In genomic region chr13:46905249-46905648, GRCh38 we compare ENCODE assay signal across 10 cellular contexts. TPM values are rescaled to one million over a fixed set of nuclear protein-coding genes. Genes with fewer than 3 reads are reported as not detected.
DNase-seq lines count a peak whose midpoint lies in the region; ATAC-seq, FAIRE-seq and TF ChIP-seq lines count a peak whose summit lies in the region.
"Had no signal": no experiment of that assay in that cellular context is flagged by ENCODE, and none has a peak within 500 bp of the region (broad histone marks: within the 10 kb centered on the region; RNA-seq: fewer than 3 reads in every experiment).

No MANE protein-coding gene starts in this region.

- TF ChIP-seq CTCF in GM12865 (IDR thresholded peaks at IDR 0.05; ENCODE audit: insufficient read depth, low read depth, low read length, missing control alignments) (peak; percentile 39), GM12878 (IDR thresholded peaks at IDR 0.05 in 2 of 3, conservative IDR thresholded peaks at IDR 0.05 in 1 of 3; ENCODE audit: control insufficient read depth in 2 of 3, extremely low read depth in 1 of 3, insufficient read depth in 1 of 3, low read depth in 3 of 3, low read length in 3 of 3) (peak in 2 of 3 experiments; percentile 41 to 51; a peak in 3 of 6 replicates)

- H3K4me3 ChIP-seq in GM12865 (ENCODE audit: low read depth, low read length), result no peak overlapping the region
- no peak overlapping the region for H3K4me3 ChIP-seq in GM12878

- peak; percentile 65 for TF ChIP-seq RAD21 in GM12878 (IDR thresholded peaks at IDR 0.05; ENCODE audit: insufficient read depth, low read depth, low read length)

- RAD21 ChIA-PET in GM12878 (lab: Charles Lee; ENCODE audit: unreplicated experiment), result no interaction called here

- H3K4me1 ChIP-seq in GM12878 (ENCODE audit: control insufficient read depth, insufficient read depth, low read length), result no peaks in the 10 kb centered on the region

- POLR2A ChIA-PET in GM12878 (lab: Charles Lee), result no interaction called here

- SMC1A ChIA-PET in GM12878 (lab: Charles Lee; ENCODE audit: uncharacterized antibody, unreplicated experiment), result no interaction called here

- CTCF ChIA-PET in GM12878 (lab: Yijun Ruan, JAX), result no interaction called here

- peak; percentile 47; the same call in 1 of the 3 replicates for ATAC-seq in GM12878
- no peak for ATAC-seq in GM21717 (IDR thresholded peaks at IDR 0.05; ENCODE audit: unreplicated experiment)

- intact Hi-C loops in GM12878 (cut with micrococcal nuclease; ENCODE audit: unreplicated experiment), result no loop called here

- H3K9me3 ChIP-seq in GM12878 (replicated peaks; ENCODE audit: control insufficient read depth, insufficient read depth, low read length), result no peaks in the 10 kb centered on the region

- no peak for TF ChIP-seq EP300 in GM12878 (IDR thresholded peaks at IDR 0.05; ENCODE audit: borderline replicate concordance in 1 of 2, control insufficient read depth in 1 of 2, low read depth in 2 of 2, low read length in 2 of 2)

- in situ Hi-C loops in GM12878 (cut with MboI), result no loop called here

- no peaks in the 10 kb centered on the region for H3K36me3 ChIP-seq in GM12878 (ENCODE audit: control insufficient read depth in 2 of 2, insufficient read depth in 2 of 2, low read length in 1 of 2)

- BruUV-seq in GM12878 (replicated peaks; lab: Mats Ljungman, UMichigan), result no TSS peak

- H3K79me2 ChIP-seq in GM12878 (ENCODE audit: control insufficient read depth, insufficient read depth, low read length), result no peaks in the 10 kb centered on the region

- no peak overlapping the region for H3K9ac ChIP-seq in GM12878 (ENCODE audit: control insufficient read depth, insufficient read depth, low read length)

- no peaks in the 10 kb centered on the region for H3K27me3 ChIP-seq in GM12878 (replicated peaks in 1 of 2; ENCODE audit: control insufficient read depth in 2 of 2, insufficient read depth in 2 of 2, low read length in 1 of 2)

- H4K20me1 ChIP-seq in GM12878 (ENCODE audit: control insufficient read depth, insufficient read depth), result no peaks in the 10 kb centered on the region

- H2AFZ ChIP-seq in GM12878 (ENCODE audit: control insufficient read depth, low read depth, low read length), result no peak overlapping the region

- peak; percentile 50 for DNase-seq in GM12865 (ENCODE audit: low read depth)
- peak; percentile 34 to 36 for DNase-seq in Kasumi-1 (lab: John Stamatoyannopoulos, UW)
- no peak for DNase-seq in GM12878 (ENCODE audit: low read depth, low spot score)
- peak; percentile 31 for DNase-seq in myocyte (ENCODE audit: low read depth)
- no peak for DNase-seq in NCI-H1048 (lab: John Stamatoyannopoulos, UW)
- DNase-seq in activated CD4-positive, CD25-positive, alpha-beta regulatory T cell treated with anti-CD3 and anti-CD28 coated beads, Interleukin-2, amount 50 U/mL, for 72 hours, result no peak
- no peak for DNase-seq in NCI-H69 (lab: John Stamatoyannopoulos, UW)
- DNase-seq: CD8-positive, alpha-beta memory T cell; KBM-7 had no signal

- no peak overlapping the region for H3K27ac ChIP-seq in GM12878 (ENCODE audit: control insufficient read depth, insufficient read depth)

- 36% methylated on average over 3 of the region's 3 CpGs for WGBS in GM12878 (ENCODE audit: insufficient coverage, insufficient replicate concordance, low lambda C conversion rate, missing lambda C conversion rate)

- FAIRE-seq in GM12878 (lab: Jason Lieb, UNC), result peak; percentile 47

- TF ChIP-seq POLR2A in GM12878 (IDR thresholded peaks at IDR 0.05; ENCODE audit: low read depth, low read length), result no peak

- no peak overlapping the region for H3K4me2 ChIP-seq in GM12878 (ENCODE audit: control insufficient read depth, insufficient read depth)

TF ChIP-seq in GM12878, 131 proteins besides CTCF, POLR2A, EP300 and RAD21 (continues in another document):
- TF ChIP-seq SMC3 (IDR thresholded peaks at IDR 0.05; ENCODE audit: borderline replicate concordance, low read length) (peak; percentile 39; the same call in 1 of the 2 replicates), ZNF592 (IDR thresholded peaks at IDR 0.05) (no peak), YY1 (IDR thresholded peaks at IDR 0.05; ENCODE audit: low read depth, low read length) (peak; percentile 50; the same call in 1 of the 2 replicates), TCF12 (IDR thresholded peaks at IDR 0.05; ENCODE audit: low read depth, low read length) (no peak), MEF2A (IDR thresholded peaks at IDR 0.05; ENCODE audit: insufficient read depth, low read depth, low read length) (no peak), ESRRA (IDR thresholded peaks at IDR 0.05; ENCODE audit: low read length) (no peak), ZNF687 (IDR thresholded peaks at IDR 0.05) (no peak), SPI1 (IDR thresholded peaks at IDR 0.05; ENCODE audit: borderline replicate concordance, insufficient read depth, low read depth, low read length) (no peak), ASH2L (IDR thresholded peaks at IDR 0.05; ENCODE audit: borderline replicate concordance, low read depth) (no peak), CBX5 (IDR thresholded peaks at IDR 0.05; ENCODE audit: low read depth) (no peak), STAT1 (conservative IDR thresholded peaks at IDR 0.05) (no peak)

RNA-seq across cellular contexts. Expression of gene HTR2A, which starts 8.4 kb away (rescaled TPM):
- not detected in 2 replicates for total RNA-seq in GM12878 (2013; cell fraction: nucleolus; rRNA removed)
- total RNA-seq in GM12878 (2014; rRNA removed) (not detected in 2 replicates), GM12878 (2014; rRNA removed; fragmentation: Illumina TruSeq; extraction: Trizol) (not detected in 2 replicates), GM12878 (2021) (not detected in 2 replicates), myocyte (0.29 and 1.0 TPM in 2 replicates)
- polyA plus RNA-seq in GM12878 (2011; ENCODE audit: low read depth), result not detected
- polyA plus RNA-seq in GM12878 (2011; rRNA removed) (not detected in 2 replicates), GM12878 (2014; fragmentation: Illumina TruSeq; extraction: Trizol) (not detected in 2 replicates), GM12878 (2014; fragmentation: Nextera tagmentation; extraction: Ambion mirVana) (not detected), GM12878 (2014; rRNA removed) (not detected in 2 replicates), GM12878 (2016; fragmentation: Nextera tagmentation; extraction: Ambion mirVana) (not detected)
- not detected in 2 replicates for polyA plus RNA-seq in GM12878 (2011; cell fraction: cytosol; rRNA removed)
- not detected in 2 replicates for polyA plus RNA-seq in GM12878 (2011; cell fraction: nucleus; rRNA removed)
- polyA plus RNA-seq in GM12878 (2012), result not detected in 2 replicates
- polyA minus RNA-seq in GM12878 (2011; rRNA and poly(A)+ RNA removed), result not detected in 2 replicates
- polyA minus RNA-seq in GM12878 (2011; cell fraction: cytosol; rRNA and poly(A)+ RNA removed), result not detected in 2 replicates
- not detected in 2 replicates for polyA minus RNA-seq in GM12878 (2011; cell fraction: nucleus; rRNA and poly(A)+ RNA removed)
- 9.6 TPM for polyA plus RNA-seq in myocyte (2012)
- total RNA-seq: CD8-positive, alpha-beta memory T cell had no signal
- polyA plus RNA-seq: CD8-positive, alpha-beta memory T cell had no signal

Comparison
In these comparisons a context has a peak if more than half of its experiments do, and no peak if none do; other contexts are left out.
1. DNase-seq: peak in GM12865 (single experiment), Kasumi-1 (2 of 2) and myocyte (single experiment); none in GM12878 (single experiment), NCI-H1048 (single experiment), activated CD4-positive, CD25-positive, alpha-beta regulatory T cell treated with anti-CD3 and anti-CD28 coated beads, Interleukin-2, amount 50 U/mL, for 72 hours (single experiment) and NCI-H69 (single experiment).